Comparison of ENCODE assay signal across 15 cellular contexts in the genomic region with DNA sequence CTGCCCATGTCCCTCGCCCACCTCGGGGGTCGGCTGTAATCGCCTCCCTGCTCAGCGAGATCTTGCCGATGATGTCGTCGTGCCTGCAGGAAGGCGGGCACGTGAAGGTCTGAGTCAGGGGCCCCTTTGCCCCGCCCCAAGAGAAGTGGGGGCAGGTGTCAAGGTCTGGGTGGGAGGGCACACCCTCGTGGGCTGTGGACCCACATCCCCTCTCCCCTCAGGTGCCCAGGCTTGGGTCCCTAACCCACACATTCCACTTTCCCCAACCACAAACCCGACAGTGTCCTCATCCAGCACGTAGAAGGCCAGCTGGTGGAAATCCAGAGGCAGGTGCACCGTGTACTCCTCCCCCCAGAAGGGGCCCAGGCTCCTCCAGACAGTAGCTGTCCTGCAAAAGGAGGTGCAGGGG. TPM values are rescaled to one million over a fixed set of nuclear protein-coding genes. Genes with fewer than 3 reads are reported as not detected.
DNase-seq lines count a peak whose midpoint lies in the region; ATAC-seq, FAIRE-seq and TF ChIP-seq lines count a peak whose summit lies in the region.
"Had no signal": no experiment of that assay in that cellular context is flagged by ENCODE, and none has a peak within 500 bp of the region (broad histone marks: within the 10 kb centered on the region; RNA-seq: fewer than 3 reads in every experiment).

No MANE protein-coding gene starts in this region.

- FAIRE-seq in A549 (lab: Jason Lieb, UNC) = no peak

- no peak for TF ChIP-seq EP300 in A549 (IDR thresholded peaks at IDR 0.05)

- H3K4me2 ChIP-seq in A549 (peak overlapping the region; percentile 36; the same call in 2 of the 3 replicates), neuronal stem cell (ENCODE audit: insufficient read depth, low read length, poor library complexity, severe bottlenecking) (no peak overlapping the region)

- H2BK15ac ChIP-seq in neuronal stem cell (ENCODE audit: low read length) = peak overlapping the region; percentile 70

- H3K79me1 ChIP-seq in neuronal stem cell (ENCODE audit: low read depth, low read length) = peaks cover 4% of the 10 kb centered on the region

- CTCF ChIA-PET in A549 (lab: Yijun Ruan, JAX) = interaction anchor here (1.1 to 1.9 kb wide), 2 partner anchors 17 to 47 kb away, joined by 3 to 6 read pairs; no protein-coding TSS in a partner anchor

- H3K36me3 ChIP-seq in NT2/D1 (ENCODE audit: insufficient read depth, insufficient read length, low read length) (no peaks in the 10 kb centered on the region), neuronal stem cell (replicated peaks in 1 of 2; ENCODE audit: control insufficient read depth in 2 of 2, insufficient read depth in 2 of 2, low read length in 2 of 2) (no peaks in the 10 kb centered on the region)
- H3K36me3 ChIP-seq: BE2C, SJSA1 had no signal

- peak overlapping the region; percentile 81 for H3K18ac ChIP-seq in neuronal stem cell (ENCODE audit: low read length)

- H2AK5ac ChIP-seq in neuronal stem cell (ENCODE audit: low read depth, low read length) = peak overlapping the region; percentile 77

- POLR2A ChIA-PET in A549 (lab: Yijun Ruan, JAX) = no interaction called here

- H3K4ac ChIP-seq in neuronal stem cell (ENCODE audit: low read length) = no peak overlapping the region

- no peak overlapping the region for H2BK12ac ChIP-seq in neuronal stem cell (ENCODE audit: low read length)

- peak overlapping the region; percentile 31 for H4K8ac ChIP-seq in neuronal stem cell (ENCODE audit: low read depth, low read length)

- no peak overlapping the region for H4K91ac ChIP-seq in neuronal stem cell (ENCODE audit: low read depth, low read length, poor library complexity)

- no peak for TF ChIP-seq RAD21 in A549 (conservative IDR thresholded peaks at IDR 0.05 in 1 of 2, IDR thresholded peaks at IDR 0.05 in 1 of 2)

- no peak overlapping the region for H3K4me3 ChIP-seq in A549
- no peak overlapping the region for H3K4me3 ChIP-seq in NT2/D1 (ENCODE audit: insufficient read length, low read depth)
- peak overlapping the region in 1 of 2 donors; percentile 60 for H3K4me3 ChIP-seq in neuronal stem cell (ENCODE audit: low read length in 2 of 2)
- H3K4me3 ChIP-seq: SJSA1 had no signal

- 0 out of 3 replicates have a peak, but pooled peaks cover 3% of the 10 kb centered on the region for H3K4me1 ChIP-seq in A549
- peaks cover 11% of the 10 kb centered on the region for H3K4me1 ChIP-seq in NT2/D1 (ENCODE audit: insufficient read depth, insufficient read length)
- no peaks in the 10 kb centered on the region for H3K4me1 ChIP-seq in neuronal stem cell (ENCODE audit: control insufficient read depth in 2 of 2, insufficient read depth in 1 of 2, low read depth in 1 of 2, low read length in 2 of 2)
- H3K4me1 ChIP-seq: BE2C, SJSA1 had no signal

- H3K27ac ChIP-seq in A549 (no peak overlapping the region), neuronal stem cell (replicated peaks; ENCODE audit: low read length) (no peak overlapping the region)
- H3K27ac ChIP-seq: SJSA1 had no signal

- TF ChIP-seq CTCF in A549 (IDR thresholded peaks at IDR 0.05) = no peak

- no peak for DNase-seq in A549 (ENCODE audit: low read depth in 1 of 2, low spot score in 1 of 2)
- peak; percentile 66 for DNase-seq in COLO668 (lab: John Stamatoyannopoulos, UW; ENCODE audit: unreplicated experiment)
- DNase-seq in NT2/D1 (ENCODE audit: low read depth, low spot score) = no peak
- DNase-seq in neuronal stem cell (ENCODE audit: low spot score) = no peak
- DNase-seq: BE2C; CD8-positive, alpha-beta T cell; EL; NCI-H146; NCI-H446 treated with DMSO at 0.1 percent for 48 hours; NCI-H748 treated with DMSO at 0.1 percent for 48 hours had no signal

- peak overlapping the region; percentile 47 for H2BK5ac ChIP-seq in neuronal stem cell (ENCODE audit: low read length)

- H3K14ac ChIP-seq in neuronal stem cell (ENCODE audit: low read length) = no peak overlapping the region

- TF ChIP-seq POLR2A in A549 (IDR thresholded peaks at IDR 0.05; ENCODE audit: low read length) = no peak

- H3K27me3 ChIP-seq in NT2/D1 (ENCODE audit: insufficient read depth, insufficient read length) (no peaks in the 10 kb centered on the region), neuronal stem cell (ENCODE audit: control insufficient read depth in 3 of 3, insufficient read depth in 3 of 3, low read depth in 1 of 3, low read length in 3 of 3) (peaks cover 0 to 33% (median 0%) of the 10 kb centered on the region in 3 experiments)
- H3K27me3 ChIP-seq: BE2C had no signal

- peak overlapping the region; percentile 67 for H2BK120ac ChIP-seq in neuronal stem cell (ENCODE audit: low read depth, low read length)

- no peak overlapping the region for H2AFZ ChIP-seq in neuronal stem cell (ENCODE audit: low read length)

- H3K9ac ChIP-seq in NT2/D1 (ENCODE audit: insufficient read length, low read depth) (peak overlapping the region; percentile 42), neuronal stem cell (ENCODE audit: low read depth, low read length, poor library complexity) (no peak overlapping the region)

- H3K9me3 ChIP-seq in A549 = peaks cover 5% of the 10 kb centered on the region; the same call in 1 of the 3 replicates
- no peaks in the 10 kb centered on the region for H3K9me3 ChIP-seq in NT2/D1 (ENCODE audit: insufficient read depth, low read length)
- no peaks in the 10 kb centered on the region for H3K9me3 ChIP-seq in neuronal stem cell (replicated peaks in 1 of 2; ENCODE audit: control insufficient read depth in 2 of 2, insufficient read depth in 1 of 2, low read depth in 1 of 2, low read length in 2 of 2)
- H3K9me3 ChIP-seq: SJSA1 had no signal

- peak overlapping the region; percentile 67 for H3K23ac ChIP-seq in neuronal stem cell (ENCODE audit: low read depth, low read length, poor library complexity)

- ATAC-seq in A549 (no peak), HG03196 (IDR thresholded peaks at IDR 0.05; ENCODE audit: unreplicated experiment) (no peak), GM18519 (IDR thresholded peaks at IDR 0.05; ENCODE audit: low FRiP score, unreplicated experiment) (no peak), GM21447 (IDR thresholded peaks at IDR 0.05; ENCODE audit: unreplicated experiment) (no peak)
- ATAC-seq: CD8-positive, alpha-beta T cell had no signal

- WGBS in A549 (ENCODE audit: missing lambda C conversion rate) = 34% methylated on average over 13 of the region's 15 CpGs
- no CpG with 5 or more reads among the region's 15 CpGs for WGBS in neuronal stem cell (ENCODE audit: extremely low coverage in 2 of 2, insufficient read length in 2 of 2, insufficient replicate concordance in 1 of 2), 2 donors

TF ChIP-seq in A549, 52 proteins besides CTCF, POLR2A, EP300 and RAD21:
- TF ChIP-seq SMC3 (IDR thresholded peaks at IDR 0.05) (no peak), MAFK (IDR thresholded peaks at IDR 0.05; ENCODE audit: partially characterized antibody) (no peak), CBX8 (IDR thresholded peaks at IDR 0.05) (no peak), HDAC2 (IDR thresholded peaks at IDR 0.05) (no peak), NPAS2 (CRISPR knock-in tag; IDR thresholded peaks at IDR 0.05; ENCODE audit: borderline replicate concordance) (no peak), BHLHE40 (IDR thresholded peaks at IDR 0.05; ENCODE audit: low read depth, low read length) (no peak), TP53 (CRISPR knock-in tag; IDR thresholded peaks at IDR 0.05) (no peak)

RNA-seq across cellular contexts. Expression of a gene that starts 7.8 kb away (rescaled TPM):
- 0.34 and 0.36 TPM in 2 replicates for polyA plus RNA-seq in A549 (2011; rRNA removed)
- 0.30 and 0.43 TPM in 2 replicates for polyA plus RNA-seq in A549 (2012; cell fraction: cytosol; rRNA removed)
- 0.94 and 1.2 TPM in 2 replicates for polyA plus RNA-seq in A549 (2012; cell fraction: nucleus; rRNA removed)
- polyA plus RNA-seq in A549 (2017; fragmentation: RNase III; extraction: RNeasy Plus Mini Kit Qiagen cat#74134 plus additional on column Dnase treatment) = 0.18 to 0.30 TPM (median 0.30 TPM) in 3 replicates
- polyA minus RNA-seq in A549 (2011; rRNA and poly(A)+ RNA removed) = 0.17 and 0.54 TPM in 2 replicates
- polyA plus RNA-seq in neuronal stem cell (2013, experiment 1 of 2) = 0.26 TPM
- polyA plus RNA-seq in neuronal stem cell (2013, experiment 2 of 2) = 0.19 TPM
- polyA plus RNA-seq: AG04450 had no signal

RNA-seq across cellular contexts. Expression of a gene that starts 21.7 kb away (rescaled TPM):
- not detected in 2 replicates for polyA plus RNA-seq in A549 (2011; rRNA removed)
- 0.04 and 0.06 TPM in 2 replicates for polyA plus RNA-seq in A549 (2012; cell fraction: cytosol; rRNA removed)
- polyA plus RNA-seq in A549 (2012; cell fraction: nucleus; rRNA removed) = 0.36 TPM in 1 of 2 replicates, not detected in the other
- polyA plus RNA-seq in A549 (2017; fragmentation: RNase III; extraction: RNeasy Plus Mini Kit Qiagen cat#74134 plus additional on column Dnase treatment) = 0.05 TPM in 1 of 3 replicates, not detected in the others
- not detected in 2 replicates for polyA minus RNA-seq in A549 (2011; rRNA and poly(A)+ RNA removed)
- 0.22 TPM for polyA plus RNA-seq in neuronal stem cell (2013, experiment 1 of 2)
- 0.19 TPM for polyA plus RNA-seq in neuronal stem cell (2013, experiment 2 of 2)
- polyA plus RNA-seq: AG04450 had no signal

RNA-seq across cellular contexts. Expression of a gene that starts 57.5 kb away (rescaled TPM):
- polyA plus RNA-seq in A549 (2011; rRNA removed) = 60.6 and 62.4 TPM in 2 replicates
- polyA plus RNA-seq in A549 (2012; cell fraction: cytosol; rRNA removed) = 88.2 and 92.3 TPM in 2 replicates
- 178 and 216 TPM in 2 replicates for polyA plus RNA-seq in A549 (2012; cell fraction: nucleus; rRNA removed)
- 55.9 to 64.5 TPM (median 62.2 TPM) in 3 replicates for polyA plus RNA-seq in A549 (2017; fragmentation: RNase III; extraction: RNeasy Plus Mini Kit Qiagen cat#74134 plus additional on column Dnase treatment)
- polyA minus RNA-seq in A549 (2011; rRNA and poly(A)+ RNA removed) = 57.6 and 76.8 TPM in 2 replicates
- polyA plus RNA-seq in neuronal stem cell (2013, experiment 1 of 2) = 60.8 TPM
- 59.6 TPM for polyA plus RNA-seq in neuronal stem cell (2013, experiment 2 of 2)

RNA-seq across cellular contexts. Expression of a gene that starts 57.7 kb away (rescaled TPM):
- polyA plus RNA-seq in A549 (2011; rRNA removed) = 16.7 and 18.6 TPM in 2 replicates
- 30.7 and 38.4 TPM in 2 replicates for polyA plus RNA-seq in A549 (2012; cell fraction: cytosol; rRNA removed)
- 20.3 and 23.4 TPM in 2 replicates for polyA plus RNA-seq in A549 (2012; cell fraction: nucleus; rRNA removed)
- polyA plus RNA-seq in A549 (2017; fragmentation: RNase III; extraction: RNeasy Plus Mini Kit Qiagen cat#74134 plus additional on column Dnase treatment) = 19.6 to 20.5 TPM (median 19.8 TPM) in 3 replicates
- 11.0 and 14.3 TPM in 2 replicates for polyA minus RNA-seq in A549 (2011; rRNA and poly(A)+ RNA removed)
- 14.5 TPM for polyA plus RNA-seq in neuronal stem cell (2013, experiment 1 of 2)
- polyA plus RNA-seq in neuronal stem cell (2013, experiment 2 of 2) = 14.3 TPM
